ENCODE assay signal across 25 cellular contexts in genomic region chr4:144801731-144802130, GRCh38.
DNase-seq lines count a peak whose midpoint lies in the region; ATAC-seq and FAIRE-seq lines count a peak whose summit lies in the region.
"Had no signal": no experiment of that assay in that cellular context is flagged by ENCODE, and none has a peak within 500 bp of the region (broad histone marks: within the 10 kb centered on the region; RNA-seq: fewer than 3 reads in every experiment).

No MANE protein-coding gene starts in this region.

- H4K8ac ChIP-seq in trophoblast cell (ENCODE audit: low read depth, low read length): no peak overlapping the region

- no peak overlapping the region for H3K4me2 ChIP-seq in trophoblast cell (ENCODE audit: low read length)
- H3K4me2 ChIP-seq: BLaER1 had no signal

- DNase-seq in NCI-H226: peak; percentile 49
- DNase-seq in NCI-H524 (lab: John Stamatoyannopoulos, UW): peak; percentile 6 to 67
- peak; percentile 33 for DNase-seq in amniotic epithelial cell (ENCODE audit: low read depth)
- no peak for DNase-seq in frontal cortex (ENCODE audit: low spot score in 2 of 2)
- no peak for DNase-seq in trophoblast cell
- no peak for DNase-seq in kidney tubule cell (ENCODE audit: low spot score)
- DNase-seq: 8988T; ACHN; BE2C; C1 segment of cervical spinal cord; CD4-positive, alpha-beta memory T cell; CD4-positive, CD25-positive, alpha-beta regulatory T cell; CD8-positive, alpha-beta memory T cell; COR-L47; DMS 273 treated with DMSO at 0.1 percent for 48 hours; DMS153; DMS53; DMS79; DND-41; EL; GDM1 had no signal

- no peak overlapping the region for H3K23ac ChIP-seq in trophoblast cell (ENCODE audit: low read length)

- no peaks in the 10 kb centered on the region for H3K4me1 ChIP-seq in trophoblast cell (ENCODE audit: control insufficient read depth in 1 of 2, insufficient read depth in 2 of 2, low read length in 2 of 2)
- H3K4me1 ChIP-seq: BE2C, BLaER1 had no signal

- no peak overlapping the region for H3K14ac ChIP-seq in trophoblast cell (ENCODE audit: low read length)

- no peak overlapping the region for H4K12ac ChIP-seq in trophoblast cell (ENCODE audit: low read depth, low read length)

- peak; percentile 34 for FAIRE-seq in frontal cortex (lab: Jason Lieb, UNC)
- FAIRE-seq: A204.1, GM12878 had no signal

- no peaks in the 10 kb centered on the region for H3K79me2 ChIP-seq in trophoblast cell (ENCODE audit: control insufficient read depth, insufficient read depth, low read length, poor library complexity)

- no peaks in the 10 kb centered on the region for H3K9me3 ChIP-seq in trophoblast cell (ENCODE audit: insufficient read depth, low read depth, low read length)
- H3K9me3 ChIP-seq: BE2C had no signal

- no peak overlapping the region for H3K18ac ChIP-seq in trophoblast cell (ENCODE audit: low read length)

- no peaks in the 10 kb centered on the region for H3K27me3 ChIP-seq in trophoblast cell (ENCODE audit: insufficient read depth, low read length)
- H3K27me3 ChIP-seq: BE2C, BLaER1 had no signal

- no peak overlapping the region for H2AK5ac ChIP-seq in trophoblast cell (ENCODE audit: low read length)

- no peaks in the 10 kb centered on the region for H3K36me3 ChIP-seq in trophoblast cell (ENCODE audit: control insufficient read depth in 1 of 2, insufficient read depth in 2 of 2, low read length in 2 of 2)
- H3K36me3 ChIP-seq: BE2C, BLaER1 had no signal

- H2AFZ ChIP-seq in trophoblast cell (ENCODE audit: insufficient read depth, low read length, poor library complexity): no peak overlapping the region

- no peak overlapping the region for H3K4me3 ChIP-seq in trophoblast cell (ENCODE audit: low read depth, low read length)
- H3K4me3 ChIP-seq: BLaER1, GM12878 had no signal

- no peak overlapping the region for H2BK12ac ChIP-seq in trophoblast cell (ENCODE audit: low read length)

- H2BK120ac ChIP-seq in trophoblast cell (ENCODE audit: insufficient read depth, low read length, poor library complexity): no peak overlapping the region

- H3K4ac ChIP-seq in trophoblast cell (ENCODE audit: low read depth, low read length): no peak overlapping the region

- H2BK5ac ChIP-seq in trophoblast cell (ENCODE audit: low read depth, low read length, poor library complexity): no peak overlapping the region

- no peak overlapping the region for H4K91ac ChIP-seq in trophoblast cell (ENCODE audit: low read depth, low read length)

- H3K79me1 ChIP-seq in trophoblast cell (ENCODE audit: low read length): no peaks in the 10 kb centered on the region

- no peak overlapping the region for H3K27ac ChIP-seq in trophoblast cell (ENCODE audit: low read depth, low read length)
- H3K27ac ChIP-seq: BLaER1 had no signal

- H3K9ac ChIP-seq in trophoblast cell (ENCODE audit: low read length): no peak overlapping the region
- H3K9ac ChIP-seq: BLaER1 had no signal

- ATAC-seq in GM18520 (IDR thresholded peaks at IDR 0.05; ENCODE audit: unreplicated experiment): no peak
- ATAC-seq: GM12878 had no signal

Comparison
In these comparisons a context has a peak if more than half of its experiments do, and no peak if none do; other contexts are left out.
1. DNase-seq: peak in NCI-H226 (single experiment), NCI-H524 (2 of 2) and amniotic epithelial cell (single experiment); none in frontal cortex (0 of 2), trophoblast cell (0 of 2) and kidney tubule cell (single experiment).